In genomic region chr19:4368128-4368820, GRCh38 we compare ENCODE assay signal across 2 cellular contexts.
A peak's percentile ranks its signal among the peaks of the same experiment; 100 is the strongest.
TF ChIP-seq lines count a peak whose summit lies in the region.

No MANE protein-coding gene starts in this region.

TF ChIP-seq in GM12878, 131 proteins besides CTCF, POLR2A, EP300 and RAD21:
- TF ChIP-seq POLR2AphosphoS5 (IDR thresholded peaks at IDR 0.05; ENCODE audit: low read length), result 0 out of 2 replicates have a peak, but pooled peaks have one; percentile 12
- TF ChIP-seq RUNX3 (IDR thresholded peaks at IDR 0.05; ENCODE audit: low read length), result 0 out of 2 replicates have a peak, but pooled peaks have one; percentile 8
- no peak for TF ChIP-seq E4F1 (IDR thresholded peaks at IDR 0.05; ENCODE audit: borderline replicate concordance, partially characterized antibody)
- TF ChIP-seq REST (IDR thresholded peaks at IDR 0.05; ENCODE audit: low read depth, low read length), result no peak
- TF ChIP-seq SP1 (IDR thresholded peaks at IDR 0.05; ENCODE audit: low read depth, low read length), result no peak
- TF ChIP-seq EGR1 (IDR thresholded peaks at IDR 0.05; ENCODE audit: borderline replicate concordance in 1 of 2, low read depth in 2 of 2, low read length in 2 of 2), result peak in 1 of 2 experiments; percentile 77; a peak in 1 of 3 replicates
- TF ChIP-seq RFX5 (IDR thresholded peaks at IDR 0.05; ENCODE audit: low read depth, low read length), result no peak
- TF ChIP-seq TCF7 (IDR thresholded peaks at IDR 0.05; ENCODE audit: borderline replicate concordance), result no peak
- TF ChIP-seq BCL11A (IDR thresholded peaks at IDR 0.05; ENCODE audit: low read depth, low read length), result 0 out of 2 replicates have a peak, but pooled peaks have one; percentile 4
- TF ChIP-seq SPI1 (IDR thresholded peaks at IDR 0.05; ENCODE audit: borderline replicate concordance, insufficient read depth, low read depth, low read length), result peak; percentile 68
- no peak for TF ChIP-seq BRCA1 (IDR thresholded peaks at IDR 0.05; ENCODE audit: low read depth, low read length)
- TF ChIP-seq ZNF274 (IDR thresholded peaks at IDR 0.05; ENCODE audit: insufficient read depth, insufficient read length), result no peak
- TF ChIP-seq CBX3 (IDR thresholded peaks at IDR 0.05; ENCODE audit: borderline replicate concordance, low read depth), result no peak

TF ChIP-seq in liver, 16 proteins besides CTCF, POLR2A, EP300 and RAD21:
- TF ChIP-seq YY1 (IDR thresholded peaks at IDR 0.05), result no peak
- TF ChIP-seq JUND (IDR thresholded peaks at IDR 0.05), result no peak
- no peak for TF ChIP-seq NR2F2 (IDR thresholded peaks at IDR 0.05)
- no peak for TF ChIP-seq HNF4A (conservative IDR thresholded peaks at IDR 0.05)
- no peak for TF ChIP-seq RXRA (IDR thresholded peaks at IDR 0.05)
- no peak for TF ChIP-seq EGR1 (IDR thresholded peaks at IDR 0.05; ENCODE audit: low read depth in 2 of 2)
- no peak for TF ChIP-seq ATF3 (IDR thresholded peaks at IDR 0.05)
- no peak for TF ChIP-seq TAF1 (conservative IDR thresholded peaks at IDR 0.05)
- no peak for TF ChIP-seq MAX (IDR thresholded peaks at IDR 0.05)
- no peak for TF ChIP-seq HNF4G (IDR thresholded peaks at IDR 0.05)
- TF ChIP-seq REST (IDR thresholded peaks at IDR 0.05), result no peak
- no peak for TF ChIP-seq FOXA1 (IDR thresholded peaks at IDR 0.05)
- TF ChIP-seq GABPA (IDR thresholded peaks at IDR 0.05 in 1 of 2, conservative IDR thresholded peaks at IDR 0.05 in 1 of 2), result no peak
